Comparison of ENCODE assay signal across 8 cellular contexts in genomic region chr2:101149241-101150192, GRCh38. TPM values are rescaled to one million over a fixed set of nuclear protein-coding genes. Genes with fewer than 3 reads are reported as not detected.
DNase-seq lines count a peak whose midpoint lies in the region; ATAC-seq and TF ChIP-seq lines count a peak whose summit lies in the region.

No MANE protein-coding gene starts in this region.

- POLR2A ChIA-PET in T-cell (lab: Charles Lee) = no interaction called here

- H3K36me3 Mint-ChIP-seq in T-cell = no peaks in the 10 kb centered on the region
- H3K36me3 Mint-ChIP-seq in glutamatergic neuron (ENCODE audit: unreplicated experiment) = no peaks in the 10 kb centered on the region

- H3K4me1 Mint-ChIP-seq in T-cell (peaks cover 22 to 32% (median 30%) of the 10 kb centered on the region in 3 donors), glutamatergic neuron (ENCODE audit: low read depth, unreplicated experiment) (peaks cover 39% of the 10 kb centered on the region)

- H3K27me3 Mint-ChIP-seq in T-cell (peaks cover 15 to 31% of the 10 kb centered on the region in 2 donors), glutamatergic neuron (ENCODE audit: unreplicated experiment) (peaks cover 4% of the 10 kb centered on the region)

- H3K27ac ChIP-seq in skin epidermis = peak overlapping the region in 7 of 21 experiments; percentile 61 to 83 (median 78)

- DNase-seq in NCI-H748 (lab: John Stamatoyannopoulos, UW; ENCODE audit: unreplicated experiment) (peak; percentile 27), NCI-H748 treated with DMSO at 0.1 percent for 48 hours (lab: John Stamatoyannopoulos, UW) (no peak), T-cell (no peak), glutamatergic neuron (no peak), GM20000 (ENCODE audit: low spot score) (no peak), NCI-H187 (lab: John Stamatoyannopoulos, UW) (no peak), AG08396 (ENCODE audit: low spot score) (no peak)

- H3K27ac Mint-ChIP-seq in T-cell = no peak overlapping the region
- H3K27ac Mint-ChIP-seq in glutamatergic neuron (ENCODE audit: unreplicated experiment) = peak overlapping the region; percentile 63

- CTCF ChIA-PET in T-cell (lab: Charles Lee) = interaction anchor here in 1 of 2 donors (1.5 kb wide), 1 partner anchor 147 kb away, joined by 6 read pairs; the partner anchor contains the start of gene RPL31

- H3K4me3 ChIP-seq in skin epidermis = peak overlapping the region; percentile 53 to 87 (median 75)

- no peak for ATAC-seq in T-cell (replicated peaks in 1 of 4)

- H3K4me3 Mint-ChIP-seq in T-cell (peak overlapping the region; percentile 71 to 73 (median 72)), glutamatergic neuron (ENCODE audit: unreplicated experiment) (peak overlapping the region; percentile 83)

- H3K9me3 Mint-ChIP-seq in T-cell = no peaks in the 10 kb centered on the region
- peaks cover 6% of the 10 kb centered on the region for H3K9me3 Mint-ChIP-seq in glutamatergic neuron (ENCODE audit: unreplicated experiment)

- TF ChIP-seq CTCF in glutamatergic neuron (IDR thresholded peaks at IDR 0.05; ENCODE audit: partially characterized antibody, unreplicated experiment) = no peak
- no peak for TF ChIP-seq CTCF in GM20000 (IDR thresholded peaks at IDR 0.05; ENCODE audit: extremely low read depth, missing control alignments)

RNA-seq across cellular contexts. Expression of gene TBC1D8, which starts 1.7 kb away (rescaled TPM):
- 1 to 10 TPM in 4 of 5 donors, under 1 TPM in 1; 0.40 to 2.1 (median 2.0) TPM for total RNA-seq in T-cell
- total RNA-seq in glutamatergic neuron (ENCODE audit: unreplicated experiment) = 14.6 TPM
